In genomic region chr9:89310486-89311345, GRCh38 we compare ENCODE assay signal across 8 cellular contexts. TPM values are rescaled to one million over a fixed set of nuclear protein-coding genes. Genes with fewer than 3 reads are reported as not detected.
DNase-seq lines count a peak whose midpoint lies in the region; ATAC-seq, FAIRE-seq and TF ChIP-seq lines count a peak whose summit lies in the region.

Gene CKS2, plus strand, starts transcription at chr9:89311195. Its CDS starts 98 bp downstream, at chr9:89311293.

- H3K4me3 ChIP-seq in Loucy (ENCODE audit: low read length, poor library complexity, severe bottlenecking) = peak within 1 kb of the TSS; percentile 98
- H3K4me3 ChIP-seq in fibroblast of mammary gland (ENCODE audit: control insufficient read depth, low read depth, low read length) = peak within 1 kb of the TSS; percentile 93

- H3K4me3 Mint-ChIP-seq in naive thymus-derived CD8-positive, alpha-beta T cell = peak within 1 kb of the TSS; percentile 90 to 97 (median 96)

- H3K27me3 ChIP-seq in Loucy (ENCODE audit: insufficient read depth, low read length, poor library complexity, severe bottlenecking) = peaks cover 8% of the 10 kb centered on the region

- peak; percentile 88 for ATAC-seq in naive thymus-derived CD8-positive, alpha-beta T cell

- H3K4me1 ChIP-seq in Loucy (ENCODE audit: insufficient read depth, low read length, poor library complexity, severe bottlenecking) = peaks cover 34% of the 10 kb centered on the region

- H3K27me3 Mint-ChIP-seq in naive thymus-derived CD8-positive, alpha-beta T cell = peaks cover 0 to 4% (median 0%) of the 10 kb centered on the region in 5 donors

- DNase-seq in EL (peak; percentile 100), H54 (ENCODE audit: insufficient read length, low spot score) (peak; percentile 99), fibroblast of mammary gland (ENCODE audit: low read depth) (peak; percentile 100)
- peak; percentile 100 for DNase-seq in activated T-helper 9 cell treated with anti-CD3 and anti-CD28 coated beads, Interleukin-2, amount 50 U/mL, for 16 hours (ENCODE audit: low read depth)
- peak; percentile 95 to 100 (median 100) for DNase-seq in naive thymus-derived CD8-positive, alpha-beta T cell
- peak; percentile 96 to 100 (median 100) for DNase-seq in stimulated activated naive CD4-positive, alpha-beta T cell (lab: John Stamatoyannopoulos, UW)

- H2AFZ ChIP-seq in Loucy (ENCODE audit: low read length) = peak within 1 kb of the TSS; percentile 16; the same call in 1 of the 2 replicates

- FAIRE-seq in H54 (lab: Jason Lieb, UNC) = peak; percentile 100

- H3F3A ChIP-seq in Loucy (ENCODE audit: low read depth) = peaks cover 8% of the 10 kb centered on the region; the same call in 1 of the 2 replicates

- TF ChIP-seq POLR2A in H54 (IDR thresholded peaks at IDR 0.05; ENCODE audit: low read depth, low read length) (peak; percentile 99), Raji (IDR thresholded peaks at IDR 0.05; ENCODE audit: insufficient read depth, low read depth, low read length) (peak; percentile 95)

- H3K9me2 ChIP-seq in Loucy (replicated peaks; ENCODE audit: low read depth, low read length) = no peaks in the 10 kb centered on the region

- H3K79me2 ChIP-seq in Loucy (ENCODE audit: insufficient read depth, low read length) = peaks cover 60% of the 10 kb centered on the region

- peaks cover 0 to 6% (median 0%) of the 10 kb centered on the region in 3 donors for H3K36me3 Mint-ChIP-seq in naive thymus-derived CD8-positive, alpha-beta T cell

- peak within 1 kb of the TSS; percentile 96 for H3K9ac ChIP-seq in Loucy (ENCODE audit: low read depth, low read length, poor library complexity, severe bottlenecking)

- POLR2A ChIA-PET in naive thymus-derived CD8-positive, alpha-beta T cell (lab: Charles Lee) = interaction anchor here (0.6 to 2.9 kb wide), 7 partner anchors 9 to 298 kb away, joined by 3 to 29 read pairs (median 4); partner anchors contain the start of gene SECISBP2

- H3K9me3 Mint-ChIP-seq in naive thymus-derived CD8-positive, alpha-beta T cell = no peaks in the 10 kb centered on the region

- H4K20me1 ChIP-seq in Loucy (ENCODE audit: insufficient read depth, low read length, poor library complexity, severe bottlenecking) = peaks cover 45% of the 10 kb centered on the region

- H3K4me1 Mint-ChIP-seq in naive thymus-derived CD8-positive, alpha-beta T cell = peaks cover 4 to 49% (median 22%) of the 10 kb centered on the region in 4 donors

- H3K9me3 ChIP-seq in Loucy (ENCODE audit: insufficient read depth, low read depth, low read length) = no peaks in the 10 kb centered on the region

- TF ChIP-seq CTCF in Loucy (conservative IDR thresholded peaks at IDR 0.05; ENCODE audit: low read length) (no peak), fibroblast of mammary gland (conservative IDR thresholded peaks at IDR 0.05; ENCODE audit: control insufficient read depth, insufficient read depth, low read depth, low read length) (no peak)

- H3K4me2 ChIP-seq in Loucy (ENCODE audit: low read depth, low read length, poor library complexity, severe bottlenecking) = peak within 1 kb of the TSS; percentile 97

- H3K27ac Mint-ChIP-seq in naive thymus-derived CD8-positive, alpha-beta T cell = peak within 1 kb of the TSS; percentile 97 to 100 (median 100)

- peaks cover 32% of the 10 kb centered on the region for H3K36me3 ChIP-seq in Loucy (ENCODE audit: insufficient read depth, low read length)

RNA-seq across cellular contexts. Expression of gene CKS2, which starts in this region (rescaled TPM):
- 1 to 10 TPM; 4.8 to 5.3 TPM for total RNA-seq in naive thymus-derived CD8-positive, alpha-beta T cell
- 10 to 100 TPM in 1 of 3 donors, 1 to 10 TPM in 2; 7.0 to 13.6 (median 7.8) TPM for polyA plus RNA-seq in naive thymus-derived CD8-positive, alpha-beta T cell

Comparison
In these comparisons a context has a peak if more than half of its experiments do, and no peak if none do; other contexts are left out.
1. Peak in every context shown above with its lines: DNase-seq, ATAC-seq and H3K4me3 ChIP-seq.